In genomic region chr15:40722354-40722753, GRCh38 we compare ENCODE assay signal across 24 cellular contexts. TPM values are rescaled to one million over a fixed set of nuclear protein-coding genes. Genes with fewer than 3 reads are reported as not detected.
DNase-seq lines count a peak whose midpoint lies in the region; ATAC-seq and TF ChIP-seq lines count a peak whose summit lies in the region.
"Had no signal": no experiment of that assay in that cellular context is flagged by ENCODE, and none has a peak within 500 bp of the region (broad histone marks: within the 10 kb centered on the region; RNA-seq: fewer than 3 reads in every experiment).

No MANE protein-coding gene starts in this region.

- POLR2A ChIA-PET in activated CD4-positive, alpha-beta T cell treated with anti-CD3 and anti-CD28 coated beads, Interleukin-2, amount 10 ng/mL, durations not matched to agents 7 days and 5 days (lab: Charles Lee): interaction anchor here (0.7 kb wide), 1 partner anchor 9 kb away, joined by 6 read pairs; no protein-coding TSS in a partner anchor

- no peaks in the 10 kb centered on the region for H3K4me1 ChIP-seq in tibial artery
- H3K4me1 ChIP-seq: BLaER1, SJCRH30 had no signal

- no peak for TF ChIP-seq CTCF in tibial artery (IDR thresholded peaks at IDR 0.05)

- peak; percentile 70 to 95 for ATAC-seq in activated naive CD4-positive, alpha-beta T cell treated with anti-CD3 and anti-CD28 coated beads, Interleukin-2, amount 50 U/mL, for 72 hours
- peak; percentile 87 for ATAC-seq in activated T-helper 17 cell treated with anti-CD3 and anti-CD28 coated beads, Interleukin-2, amount 50 U/mL, for 72 hours (replicated peaks)
- ATAC-seq in stimulated activated naive CD8-positive, alpha-beta T cell treated with anti-CD3 and anti-CD28 coated beads, Interleukin-15, amount 100 ng/mL, for 72 hours: peak; percentile 61
- ATAC-seq: Right ventricle myocardium inferior had no signal

- CTCF ChIA-PET in activated CD4-positive, alpha-beta T cell treated with anti-CD3 and anti-CD28 coated beads, Interleukin-2, amount 10 ng/mL, durations not matched to agents 7 days and 5 days (lab: Charles Lee): interaction anchor here (0.7 to 2.1 kb wide), 4 partner anchors 10 to 32 kb away, joined by 3 to 6 read pairs (median 5); no protein-coding TSS in a partner anchor

- no peaks in the 10 kb centered on the region for H3K27me3 ChIP-seq in tibial artery
- H3K27me3 ChIP-seq: BLaER1, MG63, SJCRH30 had no signal

- no peaks in the 10 kb centered on the region for H3K27me3 Mint-ChIP-seq in activated CD4-positive, alpha-beta T cell treated with anti-CD3 and anti-CD28 coated beads, Interleukin-2, amount 10 ng/mL, durations not matched to agents 7 days and 5 days
- H3K27me3 Mint-ChIP-seq in activated T-helper 17 cell treated with anti-CD3 and anti-CD28 coated beads, Interleukin-2, amount 50 U/mL, for 72 hours: no peaks in the 10 kb centered on the region
- no peaks in the 10 kb centered on the region for H3K27me3 Mint-ChIP-seq in stimulated activated naive CD8-positive, alpha-beta T cell treated with anti-CD3 and anti-CD28 coated beads, Interleukin-15, amount 100 ng/mL, for 72 hours
- H3K27me3 Mint-ChIP-seq: CD4-positive, CD25-positive, alpha-beta regulatory T cell had no signal

- H3K36me3 ChIP-seq in tibial artery: no peaks in the 10 kb centered on the region

- H3K36me3 Mint-ChIP-seq in activated CD4-positive, alpha-beta T cell treated with anti-CD3 and anti-CD28 coated beads, Interleukin-2, amount 10 ng/mL, durations not matched to agents 7 days and 5 days (ENCODE audit: low read depth): peaks cover 37% of the 10 kb centered on the region
- H3K36me3 Mint-ChIP-seq in activated naive CD4-positive, alpha-beta T cell treated with anti-CD3 and anti-CD28 coated beads, Interleukin-2, amount 50 U/mL, for 72 hours: peaks cover 0 to 12% of the 10 kb centered on the region in 2 donors
- peaks cover 69% of the 10 kb centered on the region for H3K36me3 Mint-ChIP-seq in activated T-helper 17 cell treated with anti-CD3 and anti-CD28 coated beads, Interleukin-2, amount 50 U/mL, for 72 hours (ENCODE audit: low read depth)
- H3K36me3 Mint-ChIP-seq: CD4-positive, CD25-positive, alpha-beta regulatory T cell had no signal

- no peak overlapping the region for H3K4me3 ChIP-seq in tibial artery
- H3K4me3 ChIP-seq: BLaER1, GM23248, HAP-1, MG63, SJCRH30 had no signal

- no peak for DNase-seq in activated CD4-positive, alpha-beta T cell treated with anti-CD3 and anti-CD28 coated beads, Interleukin-2, amount 10 ng/mL, durations not matched to agents 7 days and 5 days
- no peak for DNase-seq in activated CD4-positive, alpha-beta T cell treated with anti-CD3 and anti-CD28 coated beads for 1 hour
- DNase-seq in activated naive CD4-positive, alpha-beta T cell treated with anti-CD3 and anti-CD28 coated beads, Interleukin-2, amount 50 U/mL, for 72 hours (ENCODE audit: low spot score in 2 of 2): no peak
- DNase-seq in activated naive CD4-positive, alpha-beta T cell treated with anti-CD3 and anti-CD28 coated beads, Interleukin-2, amount 50 U/mL, for 16 hours: no peak
- DNase-seq in stimulated activated naive CD8-positive, alpha-beta T cell treated with anti-CD3 and anti-CD28 coated beads, Interleukin-15, amount 100 ng/mL, for 72 hours: no peak
- DNase-seq in NCI-H2081 (lab: John Stamatoyannopoulos, UW) (no peak), tibial artery (no peak)
- DNase-seq: CD4-positive, CD25-positive, alpha-beta regulatory T cell; KBM-7; MG63; NCI-H1105 treated with DMSO at 0.1 percent for 48 hours; NCI-H146; NCI-H1930; NCI-H446 treated with DMSO at 0.1 percent for 48 hours; NCI-H82; NK-92 treated with Interleukin-12 subunit alpha and Interleukin-12 subunit beta, amount 100 ng/mL, for 24 hours; PC-3; SJCRH30 had no signal

- H3K4me3 Mint-ChIP-seq in activated CD4-positive, alpha-beta T cell treated with anti-CD3 and anti-CD28 coated beads, Interleukin-2, amount 10 ng/mL, durations not matched to agents 7 days and 5 days: no peak overlapping the region
- H3K4me3 Mint-ChIP-seq in activated T-helper 17 cell treated with anti-CD3 and anti-CD28 coated beads, Interleukin-2, amount 50 U/mL, for 72 hours: peak overlapping the region; percentile 19
- H3K4me3 Mint-ChIP-seq in stimulated activated naive CD8-positive, alpha-beta T cell treated with anti-CD3 and anti-CD28 coated beads, Interleukin-15, amount 100 ng/mL, for 72 hours: peak overlapping the region in 1 of 2 donors; percentile 6
- H3K4me3 Mint-ChIP-seq: CD4-positive, CD25-positive, alpha-beta regulatory T cell had no signal

- no peak overlapping the region for H3K27ac ChIP-seq in tibial artery
- H3K27ac ChIP-seq: BLaER1, GM23248, SJCRH30 had no signal

- H3K9me3 Mint-ChIP-seq in activated CD4-positive, alpha-beta T cell treated with anti-CD3 and anti-CD28 coated beads, Interleukin-2, amount 10 ng/mL, durations not matched to agents 7 days and 5 days: no peaks in the 10 kb centered on the region
- H3K9me3 Mint-ChIP-seq in activated naive CD4-positive, alpha-beta T cell treated with anti-CD3 and anti-CD28 coated beads, Interleukin-2, amount 50 U/mL, for 72 hours: no peaks in the 10 kb centered on the region
- no peaks in the 10 kb centered on the region for H3K9me3 Mint-ChIP-seq in activated T-helper 17 cell treated with anti-CD3 and anti-CD28 coated beads, Interleukin-2, amount 50 U/mL, for 72 hours
- H3K9me3 Mint-ChIP-seq in stimulated activated naive CD8-positive, alpha-beta T cell treated with anti-CD3 and anti-CD28 coated beads, Interleukin-15, amount 100 ng/mL, for 72 hours: no peaks in the 10 kb centered on the region
- H3K9me3 Mint-ChIP-seq: CD4-positive, CD25-positive, alpha-beta regulatory T cell had no signal

- intact Hi-C loops in tibial artery (cut with DNase I; ENCODE audit: low total_unique reads): no loop called here

- H3K9me3 ChIP-seq in tibial artery: no peaks in the 10 kb centered on the region
- H3K9me3 ChIP-seq: BLaER1, HAP-1, MG63, SJCRH30 had no signal

- H3K27ac Mint-ChIP-seq in activated CD4-positive, alpha-beta T cell treated with anti-CD3 and anti-CD28 coated beads, Interleukin-2, amount 10 ng/mL, durations not matched to agents 7 days and 5 days: peak overlapping the region; percentile 1
- peak overlapping the region; percentile 1 to 47 for H3K27ac Mint-ChIP-seq in activated naive CD4-positive, alpha-beta T cell treated with anti-CD3 and anti-CD28 coated beads, Interleukin-2, amount 50 U/mL, for 72 hours
- H3K27ac Mint-ChIP-seq in activated T-helper 17 cell treated with anti-CD3 and anti-CD28 coated beads, Interleukin-2, amount 50 U/mL, for 72 hours: peak overlapping the region; percentile 78
- no peak overlapping the region for H3K27ac Mint-ChIP-seq in stimulated activated naive CD8-positive, alpha-beta T cell treated with anti-CD3 and anti-CD28 coated beads, Interleukin-15, amount 100 ng/mL, for 72 hours
- H3K27ac Mint-ChIP-seq: CD4-positive, CD25-positive, alpha-beta regulatory T cell had no signal

- H3K4me1 Mint-ChIP-seq in activated CD4-positive, alpha-beta T cell treated with anti-CD3 and anti-CD28 coated beads, Interleukin-2, amount 10 ng/mL, durations not matched to agents 7 days and 5 days: peaks cover 15% of the 10 kb centered on the region
- peaks cover 7% of the 10 kb centered on the region for H3K4me1 Mint-ChIP-seq in activated T-helper 17 cell treated with anti-CD3 and anti-CD28 coated beads, Interleukin-2, amount 50 U/mL, for 72 hours
- peaks cover 23% of the 10 kb centered on the region for H3K4me1 Mint-ChIP-seq in stimulated activated naive CD8-positive, alpha-beta T cell treated with anti-CD3 and anti-CD28 coated beads, Interleukin-15, amount 100 ng/mL, for 72 hours

RNA-seq across cellular contexts. Expression of gene RAD51, which starts 27.4 kb away (rescaled TPM):
- 10 to 100 TPM; 59.9 to 66.7 TPM for total RNA-seq in activated CD4-positive, alpha-beta T cell treated with anti-CD3 and anti-CD28 coated beads, Interleukin-2, amount 10 ng/mL, durations not matched to agents 7 days and 5 days
- total RNA-seq in activated naive CD4-positive, alpha-beta T cell treated with anti-CD3 and anti-CD28 coated beads, Interleukin-2, amount 50 U/mL, for 72 hours: 10 to 100 TPM; 39.5 to 79.9 TPM
- 10 to 100 TPM; 40.1 to 61.4 TPM for total RNA-seq in activated T-helper 17 cell treated with anti-CD3 and anti-CD28 coated beads, Interleukin-2, amount 50 U/mL, for 72 hours

RNA-seq across cellular contexts. Expression of gene RMDN3, which starts 32.7 kb away (rescaled TPM):
- 10 to 100 TPM; 26.0 to 32.6 TPM for total RNA-seq in activated CD4-positive, alpha-beta T cell treated with anti-CD3 and anti-CD28 coated beads, Interleukin-2, amount 10 ng/mL, durations not matched to agents 7 days and 5 days
- total RNA-seq in activated naive CD4-positive, alpha-beta T cell treated with anti-CD3 and anti-CD28 coated beads, Interleukin-2, amount 50 U/mL, for 72 hours: 10 to 100 TPM; 18.5 to 23.1 TPM
- total RNA-seq in activated T-helper 17 cell treated with anti-CD3 and anti-CD28 coated beads, Interleukin-2, amount 50 U/mL, for 72 hours: 10 to 100 TPM; 18.4 to 30.9 TPM

RNA-seq across cellular contexts. Expression of gene GCHFR, which starts 41.5 kb away (rescaled TPM):
- total RNA-seq in activated CD4-positive, alpha-beta T cell treated with anti-CD3 and anti-CD28 coated beads, Interleukin-2, amount 10 ng/mL, durations not matched to agents 7 days and 5 days: 10 to 100 TPM; 33.9 to 35.5 TPM
- total RNA-seq in activated naive CD4-positive, alpha-beta T cell treated with anti-CD3 and anti-CD28 coated beads, Interleukin-2, amount 50 U/mL, for 72 hours: 10 to 100 TPM; 15.9 to 72.6 TPM
- 10 to 100 TPM; 46.1 to 50.4 TPM for total RNA-seq in activated T-helper 17 cell treated with anti-CD3 and anti-CD28 coated beads, Interleukin-2, amount 50 U/mL, for 72 hours
- total RNA-seq: SJCRH30 had no signal

RNA-seq across cellular contexts. Expression of gene C15orf62, which starts 47.4 kb away (rescaled TPM):
- 1 to 10 TPM; 1.0 to 1.3 TPM for total RNA-seq in activated CD4-positive, alpha-beta T cell treated with anti-CD3 and anti-CD28 coated beads, Interleukin-2, amount 10 ng/mL, durations not matched to agents 7 days and 5 days
- total RNA-seq in activated naive CD4-positive, alpha-beta T cell treated with anti-CD3 and anti-CD28 coated beads, Interleukin-2, amount 50 U/mL, for 72 hours: 1 to 10 TPM in 1 of 2 donors, under 1 TPM in 1; 0.52 to 2.0 TPM
- 1 to 10 TPM; 2.4 to 2.7 TPM for total RNA-seq in activated T-helper 17 cell treated with anti-CD3 and anti-CD28 coated beads, Interleukin-2, amount 50 U/mL, for 72 hours
- total RNA-seq: GM23248, RPMI7951 had no signal

Comparison
In these comparisons a context has a peak if more than half of its experiments do, and no peak if none do; other contexts are left out.
1. H3K27ac Mint-ChIP-seq: peak in activated CD4-positive, alpha-beta T cell treated with anti-CD3 and anti-CD28 coated beads, Interleukin-2, amount 10 ng/mL, durations not matched to agents 7 days and 5 days (single experiment), activated naive CD4-positive, alpha-beta T cell treated with anti-CD3 and anti-CD28 coated beads, Interleukin-2, amount 50 U/mL, for 72 hours (2 of 2) and activated T-helper 17 cell treated with anti-CD3 and anti-CD28 coated beads, Interleukin-2, amount 50 U/mL, for 72 hours (single experiment); none in stimulated activated naive CD8-positive, alpha-beta T cell treated with anti-CD3 and anti-CD28 coated beads, Interleukin-15, amount 100 ng/mL, for 72 hours (0 of 2).
2. Peak in every context shown above with its lines, with median percentiles within 50 percentile points of each other: ATAC-seq.